36 cellular contexts compared by ENCODE assay signal in the genomic region with DNA sequence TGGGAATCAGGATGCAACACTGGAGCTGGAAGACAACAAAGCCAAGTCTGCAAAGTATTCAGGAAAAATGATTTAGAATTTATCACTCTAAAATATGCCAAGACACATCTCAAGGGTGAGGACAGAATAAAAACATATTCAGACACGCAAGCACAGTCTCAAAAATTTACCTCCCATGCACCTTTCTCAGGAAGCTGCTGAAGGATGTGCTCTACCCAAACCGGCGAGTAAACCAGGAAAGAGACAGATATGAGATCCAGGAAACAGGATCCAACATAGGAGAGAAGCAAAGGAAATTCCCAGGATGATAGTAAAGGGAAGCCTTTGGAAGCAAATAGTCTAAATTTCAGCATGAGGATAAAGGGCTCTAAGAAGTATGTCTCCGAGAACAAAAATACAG. TPM values are rescaled to one million over a fixed set of nuclear protein-coding genes. Genes with fewer than 3 reads are reported as not detected.
"Had no signal": no experiment of that assay in that cellular context is flagged by ENCODE, and none has a peak within 500 bp of the region (broad histone marks: within the 10 kb centered on the region; RNA-seq: fewer than 3 reads in every experiment).

No MANE protein-coding gene starts in this region.

- FAIRE-seq: bronchial epithelial cell, endothelial cell of umbilical vein had no signal

- H3K9me3 ChIP-seq: esophagus squamous epithelium, gastroesophageal sphincter, heart right ventricle had no signal

- ATAC-seq: activated CD4-positive, CD25-positive, alpha-beta regulatory T cell treated with anti-CD3 and anti-CD28 coated beads, Interleukin-2, amount 50 U/mL, for 24 hours; activated CD8-positive, alpha-beta T cell treated with anti-CD3 and anti-CD28 coated beads for 36 hours; effector memory CD8-positive, alpha-beta T cell; gastroesophageal sphincter; heart right ventricle; T-helper 17 cell had no signal

- H3K27ac ChIP-seq: brain microvascular endothelial cell, coronary artery, epithelial cell of prostate, esophagus squamous epithelium, gastroesophageal sphincter, heart right ventricle, WERI-Rb-1 had no signal

- H3K4me3 ChIP-seq: coronary artery, esophagus squamous epithelium, gastroesophageal sphincter, heart right ventricle had no signal

- H3K36me3 ChIP-seq: WERI-Rb-1 had no signal

- H3K27me3 ChIP-seq: brain microvascular endothelial cell, esophagus squamous epithelium, gastroesophageal sphincter had no signal

- H3K27ac Mint-ChIP-seq: activated B cell treated with CpG ODN at 0.5 μM for 24 hours; activated CD8-positive, alpha-beta T cell treated with anti-CD3 and anti-CD28 coated beads for 36 hours; activated naive CD8-positive, alpha-beta T cell; T-helper 17 cell; T-helper 2 cell treated with Interferon-gamma antibody and Interleukin-4, amounts not matched to agents 5 μg/mL and 100 μg/mL, for 36 hours had no signal

- H3K4me1 ChIP-seq: esophagus squamous epithelium, gastroesophageal sphincter had no signal

- DNase-seq: activated B cell treated with CpG ODN at 0.5 μM for 24 hours; activated CD4-positive, alpha-beta T cell treated with anti-CD3 and anti-CD28 coated beads for 48 hours; activated CD4-positive, alpha-beta T cell treated with anti-CD3 and anti-CD28 coated beads, Interleukin-2, amount 50 U/mL, for 1 hour; activated CD4-positive, alpha-beta T cell treated with anti-CD3 and anti-CD28 coated beads, Interleukin-2, amount 50 U/mL, for 48 hours; activated CD8-positive, alpha-beta memory T cell treated with anti-CD3 and anti-CD28 coated beads for 24 hours; activated CD8-positive, alpha-beta T cell treated with anti-CD3 and anti-CD28 coated beads for 36 hours; activated effector memory CD4-positive, alpha-beta T cell treated with Interleukin-2 at 50 U/mL for 16 hours; activated gamma-delta T cell treated with Interleukin-2 at 50 U/mL for 16 hours; activated naive CD4-positive, alpha-beta T cell treated with anti-CD3 and anti-CD28 coated beads, Interleukin-2, amount 50 U/mL, for 16 hours; activated naive CD4-positive, alpha-beta T cell treated with Interleukin-2 at 50 U/mL for 16 hours; activated T-cell treated with anti-CD3 and anti-CD28 coated beads, Interleukin-2, amount 50 U/mL, for 1 hour; activated T-cell treated with anti-CD3 and anti-CD28 coated beads, Interleukin-2, amount 50 U/mL, for 48 hours; amniotic stem cell; anterior cingulate cortex; brain microvascular endothelial cell; dermis blood vessel endothelial cell; effector CD4-positive, alpha-beta T cell; effector memory CD8-positive, alpha-beta T cell; esophagus squamous epithelium; foreskin melanocyte; heart right ventricle; T-helper 1 cell; T-helper 17 cell; T1000; WERI-Rb-1 had no signal

- H3K4me3 Mint-ChIP-seq: activated B cell treated with CpG ODN at 0.5 μM for 24 hours; activated CD8-positive, alpha-beta T cell treated with anti-CD3 and anti-CD28 coated beads for 36 hours; activated naive CD8-positive, alpha-beta T cell; central memory CD8-positive, alpha-beta T cell; effector memory CD8-positive, alpha-beta T cell; T-helper 17 cell; T-helper 2 cell treated with Interferon-gamma antibody and Interleukin-4, amounts not matched to agents 5 μg/mL and 100 μg/mL, for 36 hours had no signal

- H3K27me3 Mint-ChIP-seq: activated B cell treated with CpG ODN at 0.5 μM for 24 hours; activated CD8-positive, alpha-beta T cell treated with anti-CD3 and anti-CD28 coated beads for 36 hours; activated naive CD8-positive, alpha-beta T cell; central memory CD8-positive, alpha-beta T cell; effector memory CD8-positive, alpha-beta T cell; T-helper 17 cell had no signal

RNA-seq across cellular contexts. Expression of a gene that starts 30.8 kb away (rescaled TPM):
- total RNA-seq: dermis blood vessel endothelial cell, fibroblast of villous mesenchyme, glomerular endothelial cell had no signal
